ENCODE assay signal across 16 cellular contexts in the genomic region with DNA sequence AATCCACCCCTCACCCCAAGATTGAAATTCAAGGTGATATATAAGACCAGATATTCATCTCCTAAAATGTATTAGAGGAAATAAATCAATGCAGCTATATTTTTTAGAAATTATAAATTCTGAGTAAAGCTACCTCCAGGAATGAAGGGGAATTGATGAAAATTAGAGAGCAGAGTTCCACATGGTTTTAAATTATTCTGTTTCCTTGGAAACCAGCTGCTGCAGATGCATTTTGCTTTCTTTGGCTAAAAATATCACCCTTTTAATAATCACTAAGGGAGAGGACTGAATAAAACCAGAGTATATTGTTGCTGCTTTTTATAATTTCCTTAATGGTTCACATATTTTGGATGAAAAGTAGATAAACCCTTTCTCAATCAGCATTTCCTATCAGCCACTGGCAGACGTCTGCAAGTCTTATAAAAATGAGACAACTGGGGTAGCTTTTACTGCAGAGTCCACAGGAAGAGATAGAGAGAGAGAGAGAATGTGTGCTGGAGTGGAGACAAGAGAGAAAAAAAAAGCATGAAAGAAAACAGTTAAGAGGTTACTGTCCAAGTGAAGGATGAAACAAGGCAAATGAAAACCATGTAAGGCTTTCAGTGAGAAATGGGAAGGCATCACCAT. TPM values are rescaled to one million over a fixed set of nuclear protein-coding genes. Genes with fewer than 3 reads are reported as not detected.
A peak's percentile ranks its signal among the peaks of the same experiment; 100 is the strongest.
DNase-seq lines count a peak whose midpoint lies in the region; ATAC-seq, FAIRE-seq and TF ChIP-seq lines count a peak whose summit lies in the region.
"Had no signal": no experiment of that assay in that cellular context is flagged by ENCODE, and none has a peak within 500 bp of the region (broad histone marks: within the 10 kb centered on the region; RNA-seq: fewer than 3 reads in every experiment).

No MANE protein-coding gene starts in this region.

- no peak for DNase-seq in BE2C
- peak; percentile 9 for DNase-seq in NAMALWA (ENCODE audit: low spot score)
- DNase-seq in inferior parietal cortex (ENCODE audit: extremely low spot score), result peak; percentile 55
- no peak for DNase-seq in frontal cortex (ENCODE audit: low spot score in 2 of 2)
- no peak for DNase-seq in anterior cingulate cortex (lab: John Stamatoyannopoulos, UW)
- DNase-seq in HTR-8/SVneo (ENCODE audit: insufficient read length, low spot score), result no peak
- DNase-seq: activated CD4-positive, alpha-beta T cell treated with anti-CD3 and anti-CD28 coated beads, Interleukin-2, amount 50 U/mL, for 1 hour; AML-193; mucosa of descending colon; MV-4-11; T-helper 2 cell had no signal

- no peaks in the 10 kb centered on the region for H3K9me3 ChIP-seq in BE2C
- H3K9me3 ChIP-seq: mucosa of descending colon had no signal

- H3K27me3 ChIP-seq in BE2C, result no peaks in the 10 kb centered on the region

- peaks cover 8% of the 10 kb centered on the region for H3K4me1 ChIP-seq in BE2C

- H3K4me3 ChIP-seq in BE2C (ENCODE audit: low read depth, low read length), result peak overlapping the region; percentile 67
- H3K4me3 ChIP-seq: mucosa of descending colon had no signal

- no peak for TF ChIP-seq CTCF in BE2C (IDR thresholded peaks at IDR 0.05; ENCODE audit: low read depth, low read length)

- H3K36me3 ChIP-seq in BE2C, result no peaks in the 10 kb centered on the region

- ATAC-seq in SK-N-SH treated with all-trans-retinoic acid at 6 μM for 48 hours (peak; percentile 57), HG03135 (IDR thresholded peaks at IDR 0.05; ENCODE audit: unreplicated experiment) (no peak)
- ATAC-seq: activated T-helper 17 cell treated with anti-CD3 and anti-CD28 coated beads, Interleukin-2, amount 50 U/mL, for 72 hours; mucosa of descending colon had no signal

- no peak for FAIRE-seq in frontal cortex (lab: Jason Lieb, UNC)
- FAIRE-seq in HTR-8/SVneo (lab: Jason Lieb, UNC), result no peak
- FAIRE-seq: GM12892, H1 had no signal

TF ChIP-seq in SK-N-SH treated with all-trans-retinoic acid at 6 μM for 48 hours, 23 proteins besides CTCF, POLR2A, EP300 and RAD21:
- TF ChIP-seq ZFP30 (CRISPR knock-in tag; IDR thresholded peaks at IDR 0.05), result no peak
- peak; percentile 88 for TF ChIP-seq TCF4 (CRISPR knock-in tag; IDR thresholded peaks at IDR 0.05; ENCODE audit: borderline replicate concordance)
- TF ChIP-seq OSR1 (CRISPR knock-in tag; IDR thresholded peaks at IDR 0.05), result no peak
- peak; percentile 42 for TF ChIP-seq ZNF8 (CRISPR knock-in tag; IDR thresholded peaks at IDR 0.05)
- no peak for TF ChIP-seq ZNF565 (CRISPR knock-in tag; conservative IDR thresholded peaks at IDR 0.05; ENCODE audit: low read depth)
- no peak for TF ChIP-seq RARB (CRISPR knock-in tag; IDR thresholded peaks at IDR 0.05)
- TF ChIP-seq, protein P1, sequence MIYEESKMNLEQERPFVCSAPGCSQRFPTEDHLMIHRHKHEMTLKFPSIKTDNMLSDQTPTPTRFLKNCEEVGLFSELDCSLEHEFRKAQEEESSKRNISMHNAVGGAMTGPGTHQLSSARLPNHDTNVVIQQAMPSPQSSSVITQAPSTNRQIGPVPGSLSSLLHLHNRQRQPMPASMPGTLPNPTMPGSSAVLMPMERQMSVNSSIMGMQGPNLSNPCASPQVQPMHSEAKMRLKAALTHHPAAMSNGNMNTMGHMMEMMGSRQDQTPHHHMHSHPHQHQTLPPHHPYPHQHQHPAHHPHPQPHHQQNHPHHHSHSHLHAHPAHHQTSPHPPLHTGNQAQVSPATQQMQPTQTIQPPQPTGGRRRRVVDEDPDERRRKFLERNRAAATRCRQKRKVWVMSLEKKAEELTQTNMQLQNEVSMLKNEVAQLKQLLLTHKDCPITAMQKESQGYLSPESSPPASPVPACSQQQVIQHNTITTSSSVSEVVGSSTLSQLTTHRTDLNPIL (CRISPR knock-in tag; IDR thresholded peaks at IDR 0.05; ENCODE audit: low read depth), result no peak
- peak; percentile 78 for TF ChIP-seq ISL1 (CRISPR knock-in tag; IDR thresholded peaks at IDR 0.05)
- TF ChIP-seq, protein P2, sequence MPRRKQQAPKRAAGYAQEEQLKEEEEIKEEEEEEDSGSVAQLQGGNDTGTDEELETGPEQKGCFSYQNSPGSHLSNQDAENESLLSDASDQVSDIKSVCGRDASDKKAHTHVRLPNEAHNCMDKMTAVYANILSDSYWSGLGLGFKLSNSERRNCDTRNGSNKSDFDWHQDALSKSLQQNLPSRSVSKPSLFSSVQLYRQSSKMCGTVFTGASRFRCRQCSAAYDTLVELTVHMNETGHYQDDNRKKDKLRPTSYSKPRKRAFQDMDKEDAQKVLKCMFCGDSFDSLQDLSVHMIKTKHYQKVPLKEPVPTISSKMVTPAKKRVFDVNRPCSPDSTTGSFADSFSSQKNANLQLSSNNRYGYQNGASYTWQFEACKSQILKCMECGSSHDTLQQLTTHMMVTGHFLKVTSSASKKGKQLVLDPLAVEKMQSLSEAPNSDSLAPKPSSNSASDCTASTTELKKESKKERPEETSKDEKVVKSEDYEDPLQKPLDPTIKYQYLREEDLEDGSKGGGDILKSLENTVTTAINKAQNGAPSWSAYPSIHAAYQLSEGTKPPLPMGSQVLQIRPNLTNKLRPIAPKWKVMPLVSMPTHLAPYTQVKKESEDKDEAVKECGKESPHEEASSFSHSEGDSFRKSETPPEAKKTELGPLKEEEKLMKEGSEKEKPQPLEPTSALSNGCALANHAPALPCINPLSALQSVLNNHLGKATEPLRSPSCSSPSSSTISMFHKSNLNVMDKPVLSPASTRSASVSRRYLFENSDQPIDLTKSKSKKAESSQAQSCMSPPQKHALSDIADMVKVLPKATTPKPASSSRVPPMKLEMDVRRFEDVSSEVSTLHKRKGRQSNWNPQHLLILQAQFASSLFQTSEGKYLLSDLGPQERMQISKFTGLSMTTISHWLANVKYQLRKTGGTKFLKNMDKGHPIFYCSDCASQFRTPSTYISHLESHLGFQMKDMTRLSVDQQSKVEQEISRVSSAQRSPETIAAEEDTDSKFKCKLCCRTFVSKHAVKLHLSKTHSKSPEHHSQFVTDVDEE (CRISPR knock-in tag; IDR thresholded peaks at IDR 0.05), result peak; percentile 93
- TF ChIP-seq POU6F1 (CRISPR knock-in tag; IDR thresholded peaks at IDR 0.05; ENCODE audit: borderline replicate concordance, low read depth), result peak; percentile 37; the same call in 1 of the 2 replicates
- no peak for TF ChIP-seq BACH2 (CRISPR knock-in tag; IDR thresholded peaks at IDR 0.05; ENCODE audit: borderline replicate concordance)
- TF ChIP-seq CSDC2 (CRISPR knock-in tag; IDR thresholded peaks at IDR 0.05), result no peak
- peak; percentile 40; the same call in 1 of the 2 replicates for TF ChIP-seq CSRNP3 (CRISPR knock-in tag; IDR thresholded peaks at IDR 0.05)
- TF ChIP-seq ARNTL (CRISPR knock-in tag; IDR thresholded peaks at IDR 0.05; ENCODE audit: borderline replicate concordance, low read depth), result 0 out of 2 replicates have a peak, but pooled peaks have one; percentile 27
- no peak for TF ChIP-seq ZFP3 (CRISPR knock-in tag; IDR thresholded peaks at IDR 0.05)
- TF ChIP-seq PPARA (CRISPR knock-in tag; IDR thresholded peaks at IDR 0.05; ENCODE audit: borderline replicate concordance), result no peak
- TF ChIP-seq TOX (CRISPR knock-in tag; IDR thresholded peaks at IDR 0.05; ENCODE audit: borderline replicate concordance), result no peak
- TF ChIP-seq SNAI2 (CRISPR knock-in tag; IDR thresholded peaks at IDR 0.05), result no peak
- TF ChIP-seq ESRRG (CRISPR knock-in tag; IDR thresholded peaks at IDR 0.05), result no peak
- TF ChIP-seq ZC3H10 (CRISPR knock-in tag; IDR thresholded peaks at IDR 0.05), result no peak
TF ChIP-seq in SK-N-SH treated with all-trans-retinoic acid at 6 μM for 48 hours: peak in this region for 7.

RNA-seq across cellular contexts. Expression of gene CSRNP3, which starts 2.0 kb away (rescaled TPM):
- polyA plus RNA-seq in BE2C (2012; ENCODE audit: insufficient read depth, insufficient read length, low read depth), result 9.4 TPM
- 214 TPM for total RNA-seq in frontal cortex
- total RNA-seq: activated T-helper 17 cell treated with anti-CD3 and anti-CD28 coated beads, Interleukin-2, amount 50 U/mL, for 72 hours had no signal

Comparison
In these comparisons a context has a peak if more than half of its experiments do, and no peak if none do; other contexts are left out.
1. DNase-seq: peak in NAMALWA (single experiment) and inferior parietal cortex (single experiment); none in BE2C (single experiment), frontal cortex (0 of 2), anterior cingulate cortex (0 of 58) and HTR-8/SVneo (single experiment).